Comparison of ENCODE assay signal across 1 cellular context in genomic region chr5:142012186-142012785, GRCh38.
TF ChIP-seq lines count a peak whose summit lies in the region.

No MANE protein-coding gene starts in this region.

TF ChIP-seq in GM12878, 131 proteins besides CTCF, POLR2A, EP300 and RAD21:
- no peak for TF ChIP-seq TCF3 (IDR thresholded peaks at IDR 0.05; ENCODE audit: borderline replicate concordance, insufficient read depth, low read depth, low read length)
- TF ChIP-seq NR2F1 (conservative IDR thresholded peaks at IDR 0.05): no peak
- TF ChIP-seq YBX1 (IDR thresholded peaks at IDR 0.05): no peak
- no peak for TF ChIP-seq RAD51 (IDR thresholded peaks at IDR 0.05)
- no peak for TF ChIP-seq CBX5 (IDR thresholded peaks at IDR 0.05; ENCODE audit: low read depth)
- no peak; the same call in 1 of the 2 replicates for TF ChIP-seq SMC3 (IDR thresholded peaks at IDR 0.05; ENCODE audit: borderline replicate concordance, low read length)
- no peak for TF ChIP-seq ZNF217 (IDR thresholded peaks at IDR 0.05)
- TF ChIP-seq CHD4 (IDR thresholded peaks at IDR 0.05): no peak
- no peak for TF ChIP-seq NRF1 (conservative IDR thresholded peaks at IDR 0.05; ENCODE audit: low read depth, low read length)
- TF ChIP-seq NFXL1 (IDR thresholded peaks at IDR 0.05; ENCODE audit: borderline replicate concordance): no peak
- no peak for TF ChIP-seq ASH2L (IDR thresholded peaks at IDR 0.05; ENCODE audit: borderline replicate concordance, low read depth)
- TF ChIP-seq HCFC1 (IDR thresholded peaks at IDR 0.05; ENCODE audit: low read length): no peak
